29 cellular contexts compared by ENCODE assay signal in genomic region chr9:89182369-89182768, GRCh38.
"Had no signal": no experiment of that assay in that cellular context is flagged by ENCODE, and none has a peak within 500 bp of the region (broad histone marks: within the 10 kb centered on the region; RNA-seq: fewer than 3 reads in every experiment).

No MANE protein-coding gene starts in this region.

- ATAC-seq: stimulated activated effector memory CD8-positive, alpha-beta T cell treated with anti-CD3 and anti-CD28 coated beads, Interleukin-12 subunit alpha, Interleukin-12 subunit beta, amount 100 ng/mL, for 72 hours; stimulated activated naive B cell treated with anti-CD40 and anti-IgM and Interleukin-4, amounts not matched to agents 10 μg/mL and 1 μg/mL and 100 μg/mL, for 72 hours; stimulated activated naive CD8-positive, alpha-beta T cell treated with anti-CD3 and anti-CD28 coated beads, Interleukin-15, amount 100 ng/mL, for 72 hours; stimulated activated naive CD8-positive, alpha-beta T cell treated with anti-CD3 and anti-CD28 coated beads, Interleukin-15, Interleukin-2, amounts not matched to agents 100 U/mL and 50 U/mL, for 24 hours; upper lobe of right lung had no signal

- H3K9me3 ChIP-seq: stomach, suprapubic skin, testis, thoracic aorta, thyroid gland, tibial artery, tibial nerve, transverse colon, upper lobe of left lung, upper lobe of right lung, uterus, vagina had no signal

- H3K4me3 ChIP-seq: stomach, suprapubic skin, testis, thoracic aorta, thyroid gland, tibial artery, tibial nerve, transverse colon, upper lobe of left lung, upper lobe of right lung, uterus, vagina had no signal

- H3K27me3 ChIP-seq: testis, thyroid gland, vagina had no signal

- H3K27ac Mint-ChIP-seq: stimulated activated effector memory CD8-positive, alpha-beta T cell treated with anti-CD3 and anti-CD28 coated beads, Interleukin-12 subunit alpha, Interleukin-12 subunit beta, amount 100 ng/mL, for 72 hours; stimulated activated memory B cell treated with anti-CD40 and anti-IgM and Interleukin-4, amounts not matched to agents 10 μg/mL and 1 μg/mL and 100 μg/mL, for 72 hours; stimulated activated naive B cell treated with anti-CD40 and anti-IgM and Interleukin-4, amounts not matched to agents 10 μg/mL and 1 μg/mL and 100 μg/mL, for 72 hours; stimulated activated naive CD8-positive, alpha-beta T cell treated with anti-CD3 and anti-CD28 coated beads, Interleukin-15, amount 100 ng/mL, for 72 hours; stimulated activated naive CD8-positive, alpha-beta T cell treated with anti-CD3 and anti-CD28 coated beads, Interleukin-15, Interleukin-2, amounts not matched to agents 100 ng/mL and 50 ng/mL, for 24 hours; type B pancreatic cell had no signal

- H3K27ac ChIP-seq: stomach, suprapubic skin, testis, thoracic aorta, thyroid gland, tibial artery, tibial nerve, transverse colon, upper lobe of left lung, upper lobe of right lung, uterus, vagina had no signal

- FAIRE-seq: urothelium cell line had no signal

- H3K36me3 Mint-ChIP-seq: stimulated activated effector memory CD8-positive, alpha-beta T cell treated with anti-CD3 and anti-CD28 coated beads, Interleukin-12 subunit alpha, Interleukin-12 subunit beta, amount 100 ng/mL, for 72 hours; stimulated activated memory B cell treated with anti-CD40 and anti-IgM and Interleukin-4, amounts not matched to agents 10 μg/mL and 1 μg/mL and 100 μg/mL, for 72 hours; type B pancreatic cell had no signal

- H3K36me3 ChIP-seq: stomach, suprapubic skin, thoracic aorta, thyroid gland, tibial artery, tibial nerve, transverse colon, upper lobe of left lung, upper lobe of right lung, uterus, vagina had no signal

- H3K9me3 Mint-ChIP-seq: stimulated activated effector memory CD8-positive, alpha-beta T cell treated with anti-CD3 and anti-CD28 coated beads, Interleukin-12 subunit alpha, Interleukin-12 subunit beta, amount 100 ng/mL, for 72 hours; stimulated activated memory B cell treated with anti-CD40 and anti-IgM and Interleukin-4, amounts not matched to agents 10 μg/mL and 1 μg/mL and 100 μg/mL, for 72 hours; stimulated activated naive CD8-positive, alpha-beta T cell treated with anti-CD3 and anti-CD28 coated beads, Interleukin-15, amount 100 ng/mL, for 72 hours; stimulated activated naive CD8-positive, alpha-beta T cell treated with anti-CD3 and anti-CD28 coated beads, Interleukin-15, Interleukin-2, amounts not matched to agents 100 ng/mL and 50 ng/mL, for 24 hours; type B pancreatic cell had no signal

- H3K4me3 Mint-ChIP-seq: stimulated activated effector memory CD8-positive, alpha-beta T cell treated with anti-CD3 and anti-CD28 coated beads, Interleukin-12 subunit alpha, Interleukin-12 subunit beta, amount 100 ng/mL, for 72 hours; stimulated activated memory B cell treated with anti-CD40 and anti-IgM and Interleukin-4, amounts not matched to agents 10 μg/mL and 1 μg/mL and 100 μg/mL, for 72 hours; stimulated activated naive B cell treated with anti-CD40 and anti-IgM and Interleukin-4, amounts not matched to agents 10 μg/mL and 1 μg/mL and 100 μg/mL, for 72 hours; stimulated activated naive CD8-positive, alpha-beta T cell treated with anti-CD3 and anti-CD28 coated beads, Interleukin-15, amount 100 ng/mL, for 72 hours; stimulated activated naive CD8-positive, alpha-beta T cell treated with anti-CD3 and anti-CD28 coated beads, Interleukin-15, Interleukin-2, amounts not matched to agents 100 ng/mL and 50 ng/mL, for 24 hours; type B pancreatic cell had no signal

- DNase-seq: stimulated activated CD4-positive, alpha-beta T cell treated with anti-CD3 and anti-CD28 coated beads, Interleukin-2, amount 100 ng/mL, for 48 hours; stimulated activated CD4-positive, alpha-beta T cell treated with anti-CD3 and anti-CD28 coated beads, Interleukin-4, amount 100 ng/mL, for 1 hour; stimulated activated CD4-positive, alpha-beta T cell treated with anti-CD3 and anti-CD28 coated beads, Interleukin-4, amount 100 ng/mL, for 24 hours; stimulated activated CD4-positive, alpha-beta T cell treated with anti-CD3 and anti-CD28 coated beads, Interleukin-4, amount 100 ng/mL, for 4 hours; stimulated activated CD8-positive, alpha-beta memory T cell treated with anti-CD3 and anti-CD28 coated beads, Interleukin-4, amount 100 ng/mL, for 48 hours; stimulated activated naive B cell treated with anti-CD40 and anti-IgM and Interleukin-4, amounts not matched to agents 10 μg/mL and 1 μg/mL and 100 μg/mL, for 72 hours; stimulated activated naive CD4-positive, alpha-beta T cell; stimulated activated naive CD4-positive, alpha-beta T cell treated with Interleukin-2 at 50 U/mL for 16 hours; stimulated activated naive CD8-positive, alpha-beta T cell treated with anti-CD3 and anti-CD28 coated beads, Interleukin-15, amount 100 ng/mL, for 72 hours; stimulated activated naive CD8-positive, alpha-beta T cell treated with anti-CD3 and anti-CD28 coated beads, Interleukin-15, Interleukin-2, amounts not matched to agents 100 U/mL and 50 U/mL, for 24 hours; stomach; substantia nigra; testis; thyroid gland; tibial artery; transverse colon; trophoblast cell; upper lobe of left lung; upper lobe of right lung; uterus had no signal
